Comparison of ENCODE assay signal across 18 cellular contexts in the genomic region with DNA sequence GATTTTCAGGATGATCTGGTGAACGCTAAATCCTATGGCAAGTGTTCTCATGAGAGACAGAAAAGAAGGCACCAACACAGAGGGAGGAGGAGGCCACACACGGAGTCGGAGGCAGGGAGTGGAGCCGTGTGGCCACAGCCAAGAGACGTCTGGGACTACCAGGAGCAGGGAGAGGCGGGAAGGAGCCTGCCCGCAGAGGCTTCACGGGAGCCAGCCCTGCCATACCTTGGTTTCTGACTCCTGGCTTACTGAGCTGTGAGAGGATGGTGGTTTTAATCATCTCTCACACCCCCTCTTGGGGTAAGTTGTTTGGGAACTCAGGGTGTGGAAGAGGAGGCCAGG. TPM values are rescaled to one million over a fixed set of nuclear protein-coding genes. Genes with fewer than 3 reads are reported as not detected.
A peak's percentile ranks its signal among the peaks of the same experiment; 100 is the strongest.
DNase-seq lines count a peak whose midpoint lies in the region; FAIRE-seq and TF ChIP-seq lines count a peak whose summit lies in the region.
"Had no signal": no experiment of that assay in that cellular context is flagged by ENCODE, and none has a peak within 500 bp of the region (broad histone marks: within the 10 kb centered on the region; RNA-seq: fewer than 3 reads in every experiment).

No MANE protein-coding gene starts in this region.

- no peak for DNase-seq in CD8-positive, alpha-beta memory T cell
- DNase-seq in PC-9 = no peak
- no peak for DNase-seq in H1 (ENCODE audit: low read depth in 1 of 2, low spot score in 2 of 2)
- DNase-seq in osteoblast (ENCODE audit: insufficient read length, low spot score, missing footprints) = peak; percentile 64
- no peak for DNase-seq in MV-4-11 (lab: John Stamatoyannopoulos, UW)
- DNase-seq in cerebellar cortex (ENCODE audit: low spot score) = no peak
- DNase-seq in ascending aorta (ENCODE audit: low spot score in 2 of 2) = no peak
- DNase-seq in vagina (ENCODE audit: extremely low spot score in 2 of 2) = no peak
- DNase-seq: NCI-H1105 treated with DMSO at 0.1 percent for 48 hours, NCI-H2081, NCI-H2171, NCI-H524 treated with DMSO at 0.1 percent for 48 hours, SHP77 treated with DMSO at 0.1 percent for 48 hours had no signal

- H3K4me1 ChIP-seq in CD8-positive, alpha-beta memory T cell (ENCODE audit: insufficient read depth, low read length) = no peaks in the 10 kb centered on the region
- H3K4me1 ChIP-seq in PC-9 (replicated peaks; ENCODE audit: insufficient read depth) (peaks cover 46% of the 10 kb centered on the region), H1 (replicated peaks in 1 of 4; ENCODE audit: control insufficient read depth in 3 of 4, insufficient read depth in 4 of 4, low read length in 3 of 4) (peaks cover 0 to 15% (median 3%) of the 10 kb centered on the region in 4 experiments; a peak in 5 of 7 replicates), osteoblast (ENCODE audit: insufficient read depth, low read length) (peaks cover 22% of the 10 kb centered on the region), ascending aorta (no peaks in the 10 kb centered on the region), vagina (no peaks in the 10 kb centered on the region)

- H3K4me1 Mint-ChIP-seq in CD8-positive, alpha-beta memory T cell = no peaks in the 10 kb centered on the region

- 0 out of 2 replicates have a peak overlapping the region, but pooled peaks have one; percentile 37 for H2BK20ac ChIP-seq in H1 (ENCODE audit: low read length)

- no peak for FAIRE-seq in H1 (lab: Jason Lieb, UNC)

- H2BK120ac ChIP-seq in H1 (replicated peaks; ENCODE audit: low read depth, low read length) = no peak overlapping the region

- H4K5ac ChIP-seq in H1 (ENCODE audit: insufficient read length, low read depth, low read length) = no peak overlapping the region

- no peak overlapping the region for H2AK5ac ChIP-seq in H1 (ENCODE audit: low read depth, low read length)

- H2AFZ ChIP-seq in PC-9 (no peak overlapping the region), H1 (ENCODE audit: low read length) (no peak overlapping the region), osteoblast (ENCODE audit: low read length) (no peak overlapping the region)

- H3K9me3 Mint-ChIP-seq in CD8-positive, alpha-beta memory T cell = peaks cover 0 to 2% (median 0%) of the 10 kb centered on the region in 5 donors
- H3K9me3 Mint-ChIP-seq: H9 had no signal

- H3K79me2 ChIP-seq in PC-9 (ENCODE audit: low read depth) = no peaks in the 10 kb centered on the region
- H3K79me2 ChIP-seq in H1 (ENCODE audit: control insufficient read depth in 1 of 2, insufficient read depth in 2 of 2, low read length in 2 of 2) = no peaks in the 10 kb centered on the region
- no peaks in the 10 kb centered on the region for H3K79me2 ChIP-seq in osteoblast (ENCODE audit: insufficient read depth, low read length)

- H3K79me1 ChIP-seq in H1 (ENCODE audit: low read depth, low read length) = no peaks in the 10 kb centered on the region

- H3K23ac ChIP-seq in H1 (ENCODE audit: insufficient read length) = no peak overlapping the region

- no peak for TF ChIP-seq POLR2A in H1 (IDR thresholded peaks at IDR 0.05; ENCODE audit: control extremely low read depth in 1 of 2, low read depth in 2 of 2, low read length in 2 of 2)
- no peak for TF ChIP-seq POLR2A in vagina (IDR thresholded peaks at IDR 0.05)

- CTCF ChIA-PET in CD8-positive, alpha-beta memory T cell (lab: Charles Lee) = no interaction called here
- CTCF ChIA-PET in PC-9 (lab: Charles Lee) (interaction anchor here (0.9 kb wide), 1 partner anchor 8 kb away, joined by 3 read pairs; no protein-coding TSS in a partner anchor), H1 (lab: Charles Lee; ENCODE audit: partially characterized antibody) (interaction anchor here (0.6 to 14.7 kb wide), 37 partner anchors 9 to 451 kb away, joined by 3 to 237 read pairs (median 5); partner anchors contain the start of genes CPZ, GPR78 and HTRA3)

- H3K4me3 ChIP-seq in CD8-positive, alpha-beta memory T cell (ENCODE audit: low read length) = no peak overlapping the region
- no peak overlapping the region for H3K4me3 ChIP-seq in PC-9
- H3K4me3 ChIP-seq in H1 (ENCODE audit: extremely low read depth in 1 of 4, insufficient read depth in 2 of 4, low read depth in 3 of 4, low read length in 4 of 4) = no peak overlapping the region
- no peak overlapping the region for H3K4me3 ChIP-seq in osteoblast (ENCODE audit: insufficient read depth, low read length)
- H3K4me3 ChIP-seq in ascending aorta = no peak overlapping the region
- no peak overlapping the region for H3K4me3 ChIP-seq in vagina

- no peak overlapping the region for H3K4me3 Mint-ChIP-seq in CD8-positive, alpha-beta memory T cell
- H3K4me3 Mint-ChIP-seq: CD14-positive monocyte, H9 had no signal

- H3K9ac ChIP-seq in H1 (replicated peaks in 1 of 4; ENCODE audit: extremely low read depth in 1 of 4, low read depth in 3 of 4, low read length in 3 of 4) = no peak overlapping the region
- H3K9ac ChIP-seq: KMS-11 had no signal

- no peaks in the 10 kb centered on the region for H3K27me3 ChIP-seq in CD8-positive, alpha-beta memory T cell (ENCODE audit: insufficient read depth, low read length, poor library complexity, severe bottlenecking)
- no peaks in the 10 kb centered on the region for H3K27me3 ChIP-seq in PC-9 (ENCODE audit: insufficient read depth, low read depth)
- no peaks in the 10 kb centered on the region; a peak in 1 of 7 replicates for H3K27me3 ChIP-seq in H1 (replicated peaks in 1 of 4; ENCODE audit: control insufficient read depth in 3 of 4, extremely low read depth in 1 of 4, insufficient read depth in 3 of 4, low read length in 3 of 4)
- H3K27me3 ChIP-seq in osteoblast (ENCODE audit: insufficient read depth, low read length) = no peaks in the 10 kb centered on the region
- H3K27me3 ChIP-seq in ascending aorta = no peaks in the 10 kb centered on the region
- no peaks in the 10 kb centered on the region for H3K27me3 ChIP-seq in vagina

- no peak overlapping the region; the same call in 1 of the 2 replicates for H2BK15ac ChIP-seq in H1 (ENCODE audit: low read length)

- peak overlapping the region; percentile 60; the same call in 1 of the 2 replicates for H4K8ac ChIP-seq in H1 (ENCODE audit: extremely low read depth, insufficient read depth, low read length)

- peak overlapping the region; percentile 69 for H4K91ac ChIP-seq in H1 (replicated peaks; ENCODE audit: insufficient read length, low read length)

- H3K14ac ChIP-seq in H1 (ENCODE audit: insufficient read length) = no peak overlapping the region

- WGBS in H1 (ENCODE audit: extremely low coverage in 1 of 2, insufficient coverage in 1 of 2, insufficient read length in 1 of 2, insufficient replicate concordance in 2 of 2, low coverage in 1 of 2, low lambda C conversion rate in 2 of 2, missing lambda C conversion rate in 1 of 2), 2 experiments = 78% methylated on average over 8 of the region's 8 CpGs; no CpG with 5 or more reads in 1 of the 2 experiments

- H3K56ac ChIP-seq in H1 (replicated peaks; ENCODE audit: insufficient read length, low read depth, low read length) = no peak overlapping the region

- no peaks in the 10 kb centered on the region for H3K9me3 ChIP-seq in CD8-positive, alpha-beta memory T cell (ENCODE audit: low read length)
- H3K9me3 ChIP-seq in PC-9 (ENCODE audit: insufficient read depth, low read depth) (no peaks in the 10 kb centered on the region), H1 (ENCODE audit: insufficient read depth in 2 of 2, low read depth in 1 of 2, low read length in 1 of 2) (no peaks in the 10 kb centered on the region), osteoblast (ENCODE audit: low read depth, low read length) (no peaks in the 10 kb centered on the region), ascending aorta (no peaks in the 10 kb centered on the region), vagina (no peaks in the 10 kb centered on the region)

- no TSS peak for BruUV-seq in PC-9 (replicated peaks; lab: Mats Ljungman, UMichigan)

- intact Hi-C loops in PC-9 (cut with micrococcal nuclease; ENCODE audit: unreplicated experiment) (loop anchor here (2.0 to 5.0 kb wide), 2 partner anchors 189 to 304 kb away; no protein-coding TSS in a partner anchor), ascending aorta (cut with DNase I) (loop anchor here (2.0 kb wide), 1 partner anchor 78 kb away; no protein-coding TSS in a partner anchor), vagina (cut with DNase I) (no loop called here)

- H3K36me3 Mint-ChIP-seq in CD8-positive, alpha-beta memory T cell = no peaks in the 10 kb centered on the region
- H3K36me3 Mint-ChIP-seq: CD14-positive monocyte had no signal

- H3K27me3 Mint-ChIP-seq in CD8-positive, alpha-beta memory T cell = peaks cover 3% of the 10 kb centered on the region in 2 donors

- peak overlapping the region; percentile 57 for H3K27ac ChIP-seq in CD8-positive, alpha-beta memory T cell (ENCODE audit: low read depth, low read length)
- H3K27ac ChIP-seq in PC-9 (peak overlapping the region; percentile 98), H1 (ENCODE audit: low read depth, low read length) (no peak overlapping the region), osteoblast (ENCODE audit: low read depth, low read length) (peak overlapping the region; percentile 66), ascending aorta (no peak overlapping the region), vagina (no peak overlapping the region)
- H3K27ac ChIP-seq: KMS-11 had no signal

- no peaks in the 10 kb centered on the region for H3K23me2 ChIP-seq in H1 (ENCODE audit: low read depth, low read length)

- no peaks in the 10 kb centered on the region for H4K20me1 ChIP-seq in PC-9 (ENCODE audit: insufficient read depth)
- H4K20me1 ChIP-seq in H1 (replicated peaks in 1 of 2; ENCODE audit: control insufficient read depth in 1 of 2, insufficient read depth in 2 of 2, low read length in 2 of 2) = no peaks in the 10 kb centered on the region
- H4K20me1 ChIP-seq in osteoblast (ENCODE audit: insufficient read depth, low read length) = no peaks in the 10 kb centered on the region

- POLR2A ChIA-PET in CD8-positive, alpha-beta memory T cell (lab: Charles Lee) = no interaction called here
- POLR2A ChIA-PET in PC-9 (lab: Charles Lee; ENCODE audit: unreplicated experiment) = no interaction called here
- POLR2A ChIA-PET in H1 (lab: Charles Lee; ENCODE audit: partially characterized antibody) = interaction anchor here (0.7 to 1.0 kb wide), 5 partner anchors 13 to 106 kb away, joined by 3 read pairs; partner anchors contain the start of genes ACOX3 and TRMT44

- no peak for TF ChIP-seq EP300 in H1 (IDR thresholded peaks at IDR 0.05; ENCODE audit: borderline replicate concordance in 1 of 2, low read depth in 2 of 2, low read length in 2 of 2)

- H3K9me2 ChIP-seq in PC-9 (ENCODE audit: insufficient read depth) = no peaks in the 10 kb centered on the region

- no peak overlapping the region for H2BK5ac ChIP-seq in H1 (ENCODE audit: low read depth, low read length)

- TF ChIP-seq CTCF in PC-9 (conservative IDR thresholded peaks at IDR 0.05) (no peak), H1 (IDR thresholded peaks at IDR 0.05; ENCODE audit: control extremely low read depth in 1 of 3, insufficient read depth in 1 of 3, low read depth in 1 of 3, low read length in 3 of 3) (no peak), osteoblast (IDR thresholded peaks at IDR 0.05; ENCODE audit: extremely low read depth, low read depth, low read length) (no peak), ascending aorta (IDR thresholded peaks at IDR 0.05) (no peak), vagina (IDR thresholded peaks at IDR 0.05) (no peak)

- TF ChIP-seq RAD21 in H1 (IDR thresholded peaks at IDR 0.05 in 1 of 2, conservative IDR thresholded peaks at IDR 0.05 in 1 of 2; ENCODE audit: low read depth in 2 of 2, low read length in 2 of 2) = no peak

- peak overlapping the region; percentile 24; the same call in 1 of the 2 replicates for H3K18ac ChIP-seq in H1 (ENCODE audit: extremely low read depth, low read length)

- H3K4ac ChIP-seq in H1 (replicated peaks; ENCODE audit: insufficient read length, low read depth, low read length) = peak overlapping the region; percentile 17

- H2BK12ac ChIP-seq in H1 (ENCODE audit: low read depth, low read length) = peak overlapping the region; percentile 75

- no peaks in the 10 kb centered on the region for H3K36me3 ChIP-seq in CD8-positive, alpha-beta memory T cell (ENCODE audit: insufficient read depth, low read length)
- H3K36me3 ChIP-seq in PC-9 (ENCODE audit: low read depth) (no peaks in the 10 kb centered on the region), H1 (ENCODE audit: control insufficient read depth in 2 of 4, insufficient read depth in 4 of 4, low read length in 3 of 4) (no peaks in the 10 kb centered on the region), osteoblast (ENCODE audit: insufficient read depth, low read length) (no peaks in the 10 kb centered on the region), ascending aorta (no peaks in the 10 kb centered on the region), vagina (no peaks in the 10 kb centered on the region)

- H3K27ac Mint-ChIP-seq in CD8-positive, alpha-beta memory T cell = no peak overlapping the region
- H3K27ac Mint-ChIP-seq: CD14-positive monocyte had no signal

- H3K4me2 ChIP-seq in PC-9 = peak overlapping the region; percentile 65
- H3K4me2 ChIP-seq in H1 (ENCODE audit: insufficient read depth in 1 of 2, low read depth in 2 of 2, low read length in 2 of 2) = no peak overlapping the region
- H3K4me2 ChIP-seq in osteoblast (ENCODE audit: insufficient read depth, low read length) = no peak overlapping the region
- H3K4me2 ChIP-seq: KMS-11 had no signal

- peaks cover 33% of the 10 kb centered on the region; the same call in 1 of the 2 replicates for H3F3A ChIP-seq in PC-9 (ENCODE audit: insufficient read depth, low read depth)

RNA-seq across cellular contexts. Expression of gene GPR78, which starts 33.5 kb away (rescaled TPM):
- not detected for total RNA-seq in CD8-positive, alpha-beta memory T cell
- polyA plus RNA-seq in CD8-positive, alpha-beta memory T cell = not detected
- total RNA-seq in PC-9 (2021) (56.6 and 68.2 TPM in 2 replicates), osteoblast (1.2 and 1.8 TPM in 2 replicates), ascending aorta (not detected), vagina (23.1 TPM)
- total RNA-seq in H1 (2021; fragmentation: NEBNext Ultra II Directional; extraction: Animal tissue kit (Norgen Biotek cat#: 25700)) = 3.0 and 3.3 TPM in 2 replicates
- polyA plus RNA-seq in H1 (2011; rRNA removed) = 1.0 and 2.2 TPM in 2 replicates
- 1.6 TPM for polyA plus RNA-seq in H1 (2011; cell fraction: cytosol; rRNA removed)
- 10.5 TPM for polyA plus RNA-seq in H1 (2011; cell fraction: nucleus; rRNA removed)
- 1.7 to 2.0 TPM (median 1.9 TPM) in 4 replicates for polyA plus RNA-seq in H1 (2012, experiment 1 of 2)
- polyA plus RNA-seq in H1 (2012, experiment 2 of 2) = 0.84 TPM
- polyA plus RNA-seq in H1 (2013, experiment 1 of 2) = 0.75 TPM
- polyA plus RNA-seq in H1 (2013, experiment 2 of 2) = 0.68 TPM
- 1.8 and 3.0 TPM in 2 replicates for polyA minus RNA-seq in H1 (2011; rRNA and poly(A)+ RNA removed)
- 0.59 TPM for polyA minus RNA-seq in H1 (2011; cell fraction: cytosol; rRNA and poly(A)+ RNA removed)
- polyA minus RNA-seq in H1 (2011; cell fraction: nucleus; rRNA and poly(A)+ RNA removed) = 8.6 TPM
- total RNA-seq: HT1080, RPMI7951 had no signal
- polyA plus RNA-seq: CD14-positive monocyte had no signal

RNA-seq across cellular contexts. Expression of gene CPZ, which starts 45.8 kb away (rescaled TPM):
- not detected for total RNA-seq in CD8-positive, alpha-beta memory T cell
- polyA plus RNA-seq in CD8-positive, alpha-beta memory T cell = not detected
- total RNA-seq in PC-9 (2021) = 9.1 and 12.1 TPM in 2 replicates
- total RNA-seq in H1 (2021; fragmentation: NEBNext Ultra II Directional; extraction: Animal tissue kit (Norgen Biotek cat#: 25700)) = 28.8 and 31.5 TPM in 2 replicates
- 40.7 and 67.4 TPM in 2 replicates for polyA plus RNA-seq in H1 (2011; rRNA removed)
- polyA plus RNA-seq in H1 (2011; cell fraction: cytosol; rRNA removed) = 38.3 TPM
- polyA plus RNA-seq in H1 (2011; cell fraction: nucleus; rRNA removed) = 98.5 TPM
- polyA plus RNA-seq in H1 (2012, experiment 1 of 2) = 29.4 to 44.2 TPM (median 42.1 TPM) in 4 replicates
- polyA plus RNA-seq in H1 (2012, experiment 2 of 2) = 35.2 TPM
- polyA plus RNA-seq in H1 (2013, experiment 1 of 2) = 26.2 TPM
- 24.4 TPM for polyA plus RNA-seq in H1 (2013, experiment 2 of 2)
- polyA minus RNA-seq in H1 (2011; rRNA and poly(A)+ RNA removed) = 12.0 and 13.2 TPM in 2 replicates
- 20.3 TPM for polyA minus RNA-seq in H1 (2011; cell fraction: cytosol; rRNA and poly(A)+ RNA removed)
- 32.0 TPM for polyA minus RNA-seq in H1 (2011; cell fraction: nucleus; rRNA and poly(A)+ RNA removed)
- total RNA-seq in osteoblast = 21.2 and 44.5 TPM in 2 replicates
- total RNA-seq in ascending aorta = 3.5 TPM
- 26.3 TPM for total RNA-seq in vagina
- total RNA-seq: HT1080 had no signal
- polyA plus RNA-seq: CD14-positive monocyte had no signal

Comparison
In these comparisons a context has a peak if more than half of its experiments do, and no peak if none do; other contexts are left out.
1. H3K27ac ChIP-seq: peak in CD8-positive, alpha-beta memory T cell (single experiment), PC-9 (single experiment) and osteoblast (single experiment); none in H1 (single experiment), ascending aorta (0 of 2) and vagina (single experiment).